In genomic region chr2:133844214-133844892, GRCh38 we compare ENCODE assay signal across 8 cellular contexts.
DNase-seq lines count a peak whose midpoint lies in the region; TF ChIP-seq lines count a peak whose summit lies in the region.

No MANE protein-coding gene starts in this region.

- POLR2A ChIA-PET in PC-9 (lab: Charles Lee; ENCODE audit: unreplicated experiment), result no interaction called here

- H3K9me3 Mint-ChIP-seq in activated T-cell treated with anti-CD3 and anti-CD28 coated beads, Interleukin-2, amount 50 U/mL, for 24 hours, result no peaks in the 10 kb centered on the region

- H3K9me3 ChIP-seq in PC-9 (ENCODE audit: insufficient read depth, low read depth) (no peaks in the 10 kb centered on the region), neutrophil (no peaks in the 10 kb centered on the region), testis (no peaks in the 10 kb centered on the region)

- H3K36me3 ChIP-seq in PC-9 (ENCODE audit: low read depth), result no peaks in the 10 kb centered on the region
- H3K36me3 ChIP-seq in neutrophil, result no peaks in the 10 kb centered on the region
- no peaks in the 10 kb centered on the region for H3K36me3 ChIP-seq in testis (ENCODE audit: low read depth, missing control alignments)

- no peaks in the 10 kb centered on the region for H3K36me3 Mint-ChIP-seq in activated T-cell treated with anti-CD3 and anti-CD28 coated beads, Interleukin-2, amount 50 U/mL, for 24 hours (ENCODE audit: low read depth)

- H3K27me3 ChIP-seq in PC-9 (ENCODE audit: insufficient read depth, low read depth), result peaks cover 13% of the 10 kb centered on the region; the same call in 1 of the 2 replicates
- no peaks in the 10 kb centered on the region for H3K27me3 ChIP-seq in neutrophil
- no peaks in the 10 kb centered on the region for H3K27me3 ChIP-seq in testis

- peaks cover 17% of the 10 kb centered on the region for H3K27me3 Mint-ChIP-seq in activated T-cell treated with anti-CD3 and anti-CD28 coated beads, Interleukin-2, amount 50 U/mL, for 24 hours

- H3K4me1 Mint-ChIP-seq in activated T-cell treated with anti-CD3 and anti-CD28 coated beads, Interleukin-2, amount 50 U/mL, for 24 hours (ENCODE audit: low read depth), result peaks cover 4% of the 10 kb centered on the region

- TF ChIP-seq POLR2A in testis (IDR thresholded peaks at IDR 0.05), result no peak

- DNase-seq in GM19238 (ENCODE audit: insufficient read length, low spot score) (peak; percentile 53), HS-5 (ENCODE audit: low read depth) (peak; percentile 60), PC-9 (peak in 1 of 2 experiments; percentile 39), fibroblast of pulmonary artery (ENCODE audit: low read depth) (peak; percentile 79), testis (peak; percentile 78)
- DNase-seq in activated T-cell treated with anti-CD3 and anti-CD28 coated beads, Interleukin-2, amount 50 U/mL, for 24 hours, result peak; percentile 61

- H3K9me2 ChIP-seq in PC-9 (ENCODE audit: insufficient read depth), result no peaks in the 10 kb centered on the region

- CTCF ChIA-PET in PC-9 (lab: Charles Lee), result no interaction called here

- H3K4me1 ChIP-seq in PC-9 (replicated peaks; ENCODE audit: insufficient read depth), result no peaks in the 10 kb centered on the region
- no peaks in the 10 kb centered on the region for H3K4me1 ChIP-seq in neutrophil (ENCODE audit: control insufficient read depth in 1 of 2, insufficient read depth in 1 of 2, low read depth in 1 of 2, low read length in 1 of 2)
- peaks cover 3% of the 10 kb centered on the region for H3K4me1 ChIP-seq in testis

- H3F3A ChIP-seq in PC-9 (ENCODE audit: insufficient read depth, low read depth), result no peaks in the 10 kb centered on the region

- H3K79me2 ChIP-seq in PC-9 (ENCODE audit: low read depth), result no peaks in the 10 kb centered on the region

- intact Hi-C loops in PC-9 (cut with micrococcal nuclease; ENCODE audit: unreplicated experiment), result loop anchor here (5.0 kb wide), 1 partner anchor 327 kb away; no protein-coding TSS in a partner anchor
- intact Hi-C loops in testis (cut with DNase I; ENCODE audit: low total_unique reads), result no loop called here

- no peaks in the 10 kb centered on the region for H4K20me1 ChIP-seq in PC-9 (ENCODE audit: insufficient read depth)

- BruUV-seq in PC-9 (replicated peaks; lab: Mats Ljungman, UMichigan), result no TSS peak

- H2AFZ ChIP-seq in PC-9, result no peak overlapping the region

- TF ChIP-seq CTCF in C4-2B (conservative IDR thresholded peaks at IDR 0.05) (peak; percentile 81), PC-9 (conservative IDR thresholded peaks at IDR 0.05) (peak; percentile 87), fibroblast of pulmonary artery (IDR thresholded peaks at IDR 0.05; ENCODE audit: low read length, missing control alignments) (peak; percentile 89), neutrophil (IDR thresholded peaks at IDR 0.05) (peak; percentile 23), testis (IDR thresholded peaks at IDR 0.05) (peak; percentile 36 to 75 (median 71))

- WGBS in testis, 2 donors, result 24 to 36% methylated on average over 9 of the region's 9 CpGs

- H3K4me3 ChIP-seq in PC-9 (no peak overlapping the region), fibroblast of pulmonary artery (replicated peaks; ENCODE audit: low read depth, low read length) (no peak overlapping the region), neutrophil (ENCODE audit: low read depth in 1 of 2, low read length in 1 of 2) (no peak overlapping the region), testis (no peak overlapping the region)

- H3K27ac ChIP-seq in C4-2B (no peak overlapping the region), PC-9 (no peak overlapping the region), neutrophil (no peak overlapping the region), testis (no peak overlapping the region)

- no peak overlapping the region for H3K27ac Mint-ChIP-seq in activated T-cell treated with anti-CD3 and anti-CD28 coated beads, Interleukin-2, amount 50 U/mL, for 24 hours

- H3K4me3 Mint-ChIP-seq in activated T-cell treated with anti-CD3 and anti-CD28 coated beads, Interleukin-2, amount 50 U/mL, for 24 hours, result no peak overlapping the region

- H3K4me2 ChIP-seq in PC-9, result no peak overlapping the region

Comparison
In these comparisons a context has a peak if more than half of its experiments do, and no peak if none do; other contexts are left out.
1. CTCF ChIP-seq: peak in every context shown above with its lines; median percentile 89 in fibroblast of pulmonary artery; 87 in PC-9; 81 in C4-2B; 71 in testis; 23 in neutrophil.